In genomic region chr17:81511800-81512559, GRCh38 we compare ENCODE assay signal across 8 cellular contexts. TPM values are rescaled to one million over a fixed set of nuclear protein-coding genes. Genes with fewer than 3 reads are reported as not detected.
DNase-seq lines count a peak whose midpoint lies in the region; ATAC-seq and TF ChIP-seq lines count a peak whose summit lies in the region.

No MANE protein-coding gene starts in this region.

- DNase-seq in DMS53 (lab: John Stamatoyannopoulos, UW) = peak; percentile 66
- no peak for DNase-seq in DMS53 treated with DMSO at 0.1 percent for 48 hours (lab: John Stamatoyannopoulos, UW; ENCODE audit: unreplicated experiment)
- DNase-seq in SJSA1 (ENCODE audit: low read depth in 1 of 2, low spot score in 2 of 2) = peak; percentile 71 to 84
- DNase-seq in central memory CD4-positive, alpha-beta T cell = peak; percentile 31
- DNase-seq in memory B cell (ENCODE audit: low spot score in 2 of 2) = peak; percentile 31 to 57
- peak; percentile 32 for DNase-seq in testis
- no peak for DNase-seq in NCI-H510A (lab: John Stamatoyannopoulos, UW)

- H3K4me1 Mint-ChIP-seq in memory B cell = peaks cover 47% of the 10 kb centered on the region

- peak overlapping the region; percentile 98 for H3K27ac Mint-ChIP-seq in memory B cell

- no peak for TF ChIP-seq POLR2A in testis (IDR thresholded peaks at IDR 0.05)

- no peaks in the 10 kb centered on the region for H3K27me3 Mint-ChIP-seq in memory B cell

- no peaks in the 10 kb centered on the region for H3K9me3 Mint-ChIP-seq in memory B cell

- H3K36me3 ChIP-seq in SJSA1 (peaks cover 72% of the 10 kb centered on the region), testis (ENCODE audit: low read depth, missing control alignments) (no peaks in the 10 kb centered on the region)

- peak overlapping the region; percentile 80 for H3K4me3 ChIP-seq in SJSA1
- peak overlapping the region; percentile 74 to 96 for H3K4me3 ChIP-seq in testis

- peak overlapping the region; percentile 99 for H3K4me3 Mint-ChIP-seq in memory B cell

- no peak for ATAC-seq in memory B cell (ENCODE audit: low read depth)
- ATAC-seq in HG03039 (IDR thresholded peaks at IDR 0.05; ENCODE audit: unreplicated experiment) = no peak

- WGBS in testis, 2 donors = 1 to 2% methylated on average over 33 to 61 of the region's 62 CpGs

- no peaks in the 10 kb centered on the region; the same call in 1 of the 2 replicates for H3K27me3 ChIP-seq in SJSA1 (replicated peaks)
- no peaks in the 10 kb centered on the region for H3K27me3 ChIP-seq in testis

- intact Hi-C loops in testis (cut with DNase I; ENCODE audit: low total_unique reads) = loop anchor here (2.0 kb wide), 1 partner anchor 113 kb away; no protein-coding TSS in a partner anchor

- H3K36me3 Mint-ChIP-seq in memory B cell = peaks cover 38% of the 10 kb centered on the region

- H3K9me3 ChIP-seq in SJSA1 (replicated peaks) (0 out of 2 replicates have a peak, but pooled peaks cover 2% of the 10 kb centered on the region), testis (no peaks in the 10 kb centered on the region)

- H3K4me1 ChIP-seq in SJSA1 (replicated peaks) = peaks cover 50% of the 10 kb centered on the region
- H3K4me1 ChIP-seq in testis = peaks cover 31% of the 10 kb centered on the region

- TF ChIP-seq CTCF in testis (IDR thresholded peaks at IDR 0.05) = no peak

- H3K27ac ChIP-seq in SJSA1 (peak overlapping the region; percentile 48), testis (peak overlapping the region; percentile 93 to 100)

RNA-seq across cellular contexts. Expression of gene ACTG1, which starts 0.6 kb away (rescaled TPM):
- 9,784 and 9,807 TPM in 2 replicates for total RNA-seq in SJSA1 (2014; rRNA removed; shearing (Covaris generic))
- total RNA-seq in testis = 1,000 to 10,000 TPM; 1,790 to 2,057 TPM
- 1,571 TPM for polyA plus RNA-seq in testis (ENCODE audit: insufficient read depth, low read depth, low replicate concordance)

RNA-seq across cellular contexts. Expression of gene FSCN2, which starts 16.2 kb away (rescaled TPM):
- total RNA-seq in SJSA1 (2014; rRNA removed; shearing (Covaris generic)) = 0.61 and 1.4 TPM in 2 replicates
- 1 to 10 TPM; 3.5 to 4.0 TPM for total RNA-seq in testis
- polyA plus RNA-seq in testis (ENCODE audit: insufficient read depth, low read depth, low replicate concordance) = 0.37 TPM

RNA-seq across cellular contexts. Expression of gene FAAP100, which starts 40.2 kb away (rescaled TPM):
- total RNA-seq in SJSA1 (2014; rRNA removed; shearing (Covaris generic)) = 26.0 and 28.1 TPM in 2 replicates
- 10 to 100 TPM; 42.6 to 45.8 TPM for total RNA-seq in testis
- polyA plus RNA-seq in testis (ENCODE audit: insufficient read depth, low read depth, low replicate concordance) = 17.6 TPM

Comparison
In these comparisons a context has a peak if more than half of its experiments do, and no peak if none do; other contexts are left out.
1. DNase-seq: peak in DMS53 (single experiment), SJSA1 (2 of 2), central memory CD4-positive, alpha-beta T cell (single experiment), memory B cell (2 of 2) and testis (single experiment); none in DMS53 treated with DMSO at 0.1 percent for 48 hours (single experiment) and NCI-H510A (single experiment).